ENCODE assay signal across 9 cellular contexts in genomic region chr17:36188891-36189306, GRCh38. TPM values are rescaled to one million over a fixed set of nuclear protein-coding genes. Genes with fewer than 3 reads are reported as not detected.
DNase-seq lines count a peak whose midpoint lies in the region; TF ChIP-seq lines count a peak whose summit lies in the region.
"Had no signal": no experiment of that assay in that cellular context is flagged by ENCODE, and none has a peak within 500 bp of the region (broad histone marks: within the 10 kb centered on the region; RNA-seq: fewer than 3 reads in every experiment).

No MANE protein-coding gene starts in this region.

- no peaks in the 10 kb centered on the region for H3K9me3 ChIP-seq in thyroid gland

- TF ChIP-seq CTCF in HL-60 (IDR thresholded peaks at IDR 0.05; ENCODE audit: insufficient read depth, low read length) (no peak), coronary artery (IDR thresholded peaks at IDR 0.05) (no peak), thyroid gland (IDR thresholded peaks at IDR 0.05) (no peak)

- no peaks in the 10 kb centered on the region for H3K36me3 ChIP-seq in thyroid gland

- H3K27me3 ChIP-seq in HL-60 (ENCODE audit: insufficient read depth, poor library complexity, severe bottlenecking) (no peaks in the 10 kb centered on the region), thyroid gland (peaks cover under 1% of the 10 kb centered on the region)

- H3K4me3 ChIP-seq in HL-60 (replicated peaks; ENCODE audit: insufficient read depth, low read length) (no peak overlapping the region), coronary artery (no peak overlapping the region), thyroid gland (replicated peaks in 1 of 3) (no peak overlapping the region)

- WGBS in thyroid gland, 2 donors: 36 to 54% methylated on average over 7 of the region's 7 CpGs

- peak; percentile 37 for DNase-seq in stimulated activated CD4-positive, alpha-beta T cell treated with anti-CD3 and anti-CD28 coated beads, Interleukin-4, amount 100 ng/mL, for 24 hours
- DNase-seq in stimulated activated CD4-positive, alpha-beta T cell treated with anti-CD3 and anti-CD28 coated beads, Interleukin-4, amount 100 ng/mL, for 1 hour: no peak
- DNase-seq in HL-60 (ENCODE audit: low read depth in 1 of 2, low spot score in 1 of 2) (peak; percentile 91 to 97), coronary artery (ENCODE audit: low spot score) (peak; percentile 62), thyroid gland (peak; percentile 5 to 32), AG08396 (ENCODE audit: low spot score) (no peak), NCI-H345 treated with DMSO at 0.1 percent for 48 hours (lab: John Stamatoyannopoulos, UW; ENCODE audit: unreplicated experiment) (no peak), NCI-H69 (lab: John Stamatoyannopoulos, UW) (no peak)

- intact Hi-C loops in thyroid gland (cut with DNase I): no loop called here

- TF ChIP-seq POLR2A in thyroid gland (IDR thresholded peaks at IDR 0.05): no peak

- peak overlapping the region; percentile 79 for H3K27ac ChIP-seq in HL-60 (replicated peaks)
- H3K27ac ChIP-seq in coronary artery: peak overlapping the region in 1 of 2 donors; percentile 48
- no peak overlapping the region for H3K27ac ChIP-seq in thyroid gland

- no peaks in the 10 kb centered on the region for H3K4me1 ChIP-seq in thyroid gland

RNA-seq across cellular contexts. Expression of gene CCL3L1, which starts 7.7 kb away (rescaled TPM):
- total RNA-seq in thyroid gland: not detected
- total RNA-seq: epithelial cell of proximal tubule had no signal

RNA-seq across cellular contexts. Expression of gene TBC1D3B, which starts 12.5 kb away (rescaled TPM):
- total RNA-seq in thyroid gland: 1 to 10 TPM in 1 of 4 donors, not detected in 3; 3.9 TPM
- total RNA-seq: epithelial cell of proximal tubule had no signal

RNA-seq across cellular contexts. Expression of gene CCL4L2, which starts 22.0 kb away (rescaled TPM):
- 1 to 10 TPM in 1 of 4 donors, not detected in 3; 2.3 TPM for total RNA-seq in thyroid gland
- total RNA-seq: epithelial cell of proximal tubule had no signal

Comparison
In these comparisons a context has a peak if more than half of its experiments do, and no peak if none do; other contexts are left out.
1. DNase-seq: peak in stimulated activated CD4-positive, alpha-beta T cell treated with anti-CD3 and anti-CD28 coated beads, Interleukin-4, amount 100 ng/mL, for 24 hours (single experiment), HL-60 (2 of 2), coronary artery (single experiment) and thyroid gland (2 of 2); none in stimulated activated CD4-positive, alpha-beta T cell treated with anti-CD3 and anti-CD28 coated beads, Interleukin-4, amount 100 ng/mL, for 1 hour (single experiment), AG08396 (single experiment), NCI-H345 treated with DMSO at 0.1 percent for 48 hours (single experiment) and NCI-H69 (single experiment).